Comparison of ENCODE assay signal across 13 cellular contexts in the genomic region with DNA sequence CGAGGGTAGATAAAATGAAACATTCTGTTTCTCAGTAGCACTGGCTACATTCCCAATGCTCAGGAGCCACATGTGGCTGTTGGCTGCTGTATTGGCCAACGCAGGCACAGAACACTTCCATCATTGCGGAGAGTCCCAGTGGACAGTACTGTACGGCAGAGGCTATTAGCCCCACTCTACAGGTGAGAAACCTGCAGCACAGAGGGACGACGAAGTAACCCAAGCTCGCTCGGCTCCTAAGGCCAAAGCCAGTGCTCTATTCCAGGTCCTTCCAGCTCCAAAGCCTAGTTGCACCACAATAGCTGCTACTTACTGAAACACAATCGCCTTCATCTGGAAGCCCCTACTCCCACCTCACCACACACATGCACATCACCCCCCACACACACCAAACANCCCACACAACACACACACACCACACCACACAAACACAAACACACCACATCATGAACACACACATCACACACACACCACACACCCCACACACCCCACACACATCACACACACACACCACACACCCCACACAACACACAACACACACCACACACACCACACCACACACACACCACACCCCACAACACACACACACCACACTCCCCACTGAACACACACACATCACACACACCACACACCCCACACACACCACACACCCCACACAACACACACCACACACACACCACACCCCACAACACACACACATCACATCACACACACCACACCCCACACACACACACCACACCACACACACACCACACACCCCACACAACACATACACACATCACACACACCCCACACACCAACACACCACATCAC. TPM values are rescaled to one million over a fixed set of nuclear protein-coding genes. Genes with fewer than 3 reads are reported as not detected.
DNase-seq lines count a peak whose midpoint lies in the region; ATAC-seq, FAIRE-seq and TF ChIP-seq lines count a peak whose summit lies in the region.
"Had no signal": no experiment of that assay in that cellular context is flagged by ENCODE, and none has a peak within 500 bp of the region (broad histone marks: within the 10 kb centered on the region; RNA-seq: fewer than 3 reads in every experiment).

No MANE protein-coding gene starts in this region.

- H3K36me3 Mint-ChIP-seq in activated naive CD4-positive, alpha-beta T cell treated with anti-CD3 and anti-CD28 coated beads, Interleukin-2, amount 50 U/mL, for 72 hours, result no peaks in the 10 kb centered on the region
- H3K36me3 Mint-ChIP-seq in activated naive CD4-positive, alpha-beta T cell treated with anti-CD3 and anti-CD28 coated beads for 36 hours (ENCODE audit: low read depth), result no peaks in the 10 kb centered on the region

- H3K4me3 Mint-ChIP-seq in activated naive CD4-positive, alpha-beta T cell treated with anti-CD3 and anti-CD28 coated beads for 36 hours, result no peak overlapping the region

- H3K4me2 ChIP-seq in GM12878 (ENCODE audit: control insufficient read depth, insufficient read depth), result no peak overlapping the region

- RAD21 ChIA-PET in GM12878 (lab: Charles Lee; ENCODE audit: unreplicated experiment), result no interaction called here

- BruUV-seq in GM12878 (replicated peaks; lab: Mats Ljungman, UMichigan), result no TSS peak

- H3K9me3 Mint-ChIP-seq in activated naive CD4-positive, alpha-beta T cell treated with anti-CD3 and anti-CD28 coated beads, Interleukin-2, amount 50 U/mL, for 72 hours, result no peaks in the 10 kb centered on the region
- no peaks in the 10 kb centered on the region for H3K9me3 Mint-ChIP-seq in activated naive CD4-positive, alpha-beta T cell treated with anti-CD3 and anti-CD28 coated beads for 36 hours

- SMC1A ChIA-PET in GM12878 (lab: Charles Lee; ENCODE audit: uncharacterized antibody, unreplicated experiment), result no interaction called here

- TF ChIP-seq POLR2A in GM12878 (IDR thresholded peaks at IDR 0.05; ENCODE audit: low read depth, low read length) (no peak), testis (IDR thresholded peaks at IDR 0.05) (no peak)

- H3K4me1 ChIP-seq in GM12878 (ENCODE audit: control insufficient read depth, insufficient read depth, low read length) (no peaks in the 10 kb centered on the region), testis (no peaks in the 10 kb centered on the region)

- no peaks in the 10 kb centered on the region for H3K27me3 Mint-ChIP-seq in activated naive CD4-positive, alpha-beta T cell treated with anti-CD3 and anti-CD28 coated beads for 36 hours (ENCODE audit: low read depth)

- H4K20me1 ChIP-seq in GM12878 (ENCODE audit: control insufficient read depth, insufficient read depth), result no peaks in the 10 kb centered on the region

- no peak for DNase-seq in activated naive CD4-positive, alpha-beta T cell treated with anti-CD3 and anti-CD28 coated beads, Interleukin-2, amount 50 U/mL, for 72 hours (ENCODE audit: low spot score in 2 of 2)
- no peak for DNase-seq in activated naive CD4-positive, alpha-beta T cell treated with anti-CD3 and anti-CD28 coated beads for 36 hours
- DNase-seq in NAMALWA (ENCODE audit: low spot score) (peak; percentile 44), GM12878 (ENCODE audit: low read depth, low spot score) (no peak), testis (peak; percentile 37), GM03348 (ENCODE audit: low spot score) (no peak)
- DNase-seq: activated CD4-positive, alpha-beta T cell treated with anti-CD3 and anti-CD28 coated beads for 48 hours; NCI-H526 treated with DMSO at 0.1 percent for 48 hours; stimulated activated CD4-positive, alpha-beta T cell treated with anti-CD3 and anti-CD28 coated beads, Interleukin-1b, Interleukin-23, amount 100 ng/mL, for 48 hours had no signal

- POLR2A ChIA-PET in GM12878 (lab: Charles Lee), result no interaction called here

- peak overlapping the region in 1 of 2 donors; percentile 51 for H3K27ac Mint-ChIP-seq in activated naive CD4-positive, alpha-beta T cell treated with anti-CD3 and anti-CD28 coated beads, Interleukin-2, amount 50 U/mL, for 72 hours
- H3K27ac Mint-ChIP-seq in activated naive CD4-positive, alpha-beta T cell treated with anti-CD3 and anti-CD28 coated beads for 36 hours, result no peak overlapping the region

- H3K79me2 ChIP-seq in GM12878 (ENCODE audit: control insufficient read depth, insufficient read depth, low read length), result no peaks in the 10 kb centered on the region

- FAIRE-seq in GM12878 (lab: Jason Lieb, UNC), result no peak
- FAIRE-seq: islet of Langerhans had no signal

- H3K27me3 ChIP-seq in GM12878 (replicated peaks in 1 of 2; ENCODE audit: control insufficient read depth in 2 of 2, insufficient read depth in 2 of 2, low read length in 1 of 2) (no peaks in the 10 kb centered on the region), testis (no peaks in the 10 kb centered on the region)

- ATAC-seq in activated naive CD4-positive, alpha-beta T cell treated with anti-CD3 and anti-CD28 coated beads, Interleukin-2, amount 50 U/mL, for 72 hours, result peak; percentile 10 to 66
- peak; percentile 9 for ATAC-seq in GM12878
- no peak for ATAC-seq in GM21360 (IDR thresholded peaks at IDR 0.05; ENCODE audit: unreplicated experiment)
- no peak for ATAC-seq in HG02981 (IDR thresholded peaks at IDR 0.05; ENCODE audit: unreplicated experiment)

- TF ChIP-seq RAD21 in GM12878 (IDR thresholded peaks at IDR 0.05; ENCODE audit: insufficient read depth, low read depth, low read length), result no peak

- TF ChIP-seq EP300 in GM12878 (IDR thresholded peaks at IDR 0.05; ENCODE audit: borderline replicate concordance in 1 of 2, control insufficient read depth in 1 of 2, low read depth in 2 of 2, low read length in 2 of 2), result no peak

- intact Hi-C loops in activated naive CD4-positive, alpha-beta T cell treated with anti-CD3 and anti-CD28 coated beads for 36 hours (cut with micrococcal nuclease), result no loop called here
- intact Hi-C loops in GM12878 (cut with micrococcal nuclease; ENCODE audit: unreplicated experiment) (no loop called here), testis (cut with DNase I; ENCODE audit: low total_unique reads) (no loop called here)

- H3K4me1 Mint-ChIP-seq in activated naive CD4-positive, alpha-beta T cell treated with anti-CD3 and anti-CD28 coated beads for 36 hours (ENCODE audit: low read depth), result peaks cover 13% of the 10 kb centered on the region

- WGBS in GM12878 (ENCODE audit: insufficient coverage, insufficient replicate concordance, low lambda C conversion rate, missing lambda C conversion rate), result 71% methylated on average over 9 of the region's 9 CpGs
- 30 to 43% methylated on average over 6 to 9 of the region's 9 CpGs for WGBS in testis, 2 donors

- H2AFZ ChIP-seq in GM12878 (ENCODE audit: control insufficient read depth, low read depth, low read length), result no peak overlapping the region

- H3K27ac ChIP-seq in GM12878 (ENCODE audit: control insufficient read depth, insufficient read depth), result no peak overlapping the region
- H3K27ac ChIP-seq in testis, result no peak overlapping the region

- CTCF ChIA-PET in activated naive CD4-positive, alpha-beta T cell treated with anti-CD3 and anti-CD28 coated beads for 36 hours (lab: Charles Lee), result no interaction called here
- CTCF ChIA-PET in GM12878 (lab: Yijun Ruan, JAX), result no interaction called here

- H3K9me3 ChIP-seq in GM12878 (replicated peaks; ENCODE audit: control insufficient read depth, insufficient read depth, low read length) (no peaks in the 10 kb centered on the region), testis (no peaks in the 10 kb centered on the region)

- no peak for TF ChIP-seq CTCF in GM12878 (IDR thresholded peaks at IDR 0.05 in 2 of 3, conservative IDR thresholded peaks at IDR 0.05 in 1 of 3; ENCODE audit: control insufficient read depth in 2 of 3, extremely low read depth in 1 of 3, insufficient read depth in 1 of 3, low read depth in 3 of 3, low read length in 3 of 3)
- no peak for TF ChIP-seq CTCF in testis (IDR thresholded peaks at IDR 0.05)

- in situ Hi-C loops in GM12878 (cut with MboI), result no loop called here

- no peak overlapping the region for H3K9ac ChIP-seq in GM12878 (ENCODE audit: control insufficient read depth, insufficient read depth, low read length)

- no peak overlapping the region for H3K4me3 ChIP-seq in GM12878
- H3K4me3 ChIP-seq in testis, result no peak overlapping the region

- H3K36me3 ChIP-seq in GM12878 (ENCODE audit: control insufficient read depth in 2 of 2, insufficient read depth in 2 of 2, low read length in 1 of 2) (no peaks in the 10 kb centered on the region), testis (ENCODE audit: low read depth, missing control alignments) (no peaks in the 10 kb centered on the region)

RNA-seq across cellular contexts. Expression of a gene that starts 3.2 kb away (rescaled TPM):
- not detected for total RNA-seq in activated naive CD4-positive, alpha-beta T cell treated with anti-CD3 and anti-CD28 coated beads, Interleukin-2, amount 50 U/mL, for 72 hours
- total RNA-seq in activated naive CD4-positive, alpha-beta T cell treated with anti-CD3 and anti-CD28 coated beads for 36 hours, result not detected
- not detected in 2 replicates for total RNA-seq in GM12878 (2013; cell fraction: nucleolus; rRNA removed)
- not detected in 2 replicates for total RNA-seq in GM12878 (2014; rRNA removed)
- total RNA-seq in GM12878 (2014; rRNA removed; fragmentation: Illumina TruSeq; extraction: Trizol), result 0.13 TPM in 1 of 2 replicates, not detected in the other
- not detected in 2 replicates for total RNA-seq in GM12878 (2021)
- not detected for polyA plus RNA-seq in GM12878 (2011; ENCODE audit: low read depth)
- polyA plus RNA-seq in GM12878 (2011; rRNA removed), result not detected in 2 replicates
- polyA plus RNA-seq in GM12878 (2011; cell fraction: cytosol; rRNA removed), result 0.04 TPM in 1 of 2 replicates, not detected in the other
- not detected in 2 replicates for polyA plus RNA-seq in GM12878 (2011; cell fraction: nucleus; rRNA removed)
- polyA plus RNA-seq in GM12878 (2012), result not detected in 2 replicates
- not detected in 2 replicates for polyA plus RNA-seq in GM12878 (2014; fragmentation: Illumina TruSeq; extraction: Trizol)
- polyA plus RNA-seq in GM12878 (2014; fragmentation: Nextera tagmentation; extraction: Ambion mirVana), result under 1 TPM; 0.18 to 0.40 TPM
- 0.06 TPM in 1 of 2 replicates, not detected in the other for polyA plus RNA-seq in GM12878 (2014; rRNA removed)
- polyA plus RNA-seq in GM12878 (2016; fragmentation: Nextera tagmentation; extraction: Ambion mirVana), result not detected
- polyA minus RNA-seq in GM12878 (2011; rRNA and poly(A)+ RNA removed), result 0.21 TPM in 1 of 2 replicates, not detected in the other
- not detected in 2 replicates for polyA minus RNA-seq in GM12878 (2011; cell fraction: cytosol; rRNA and poly(A)+ RNA removed)
- not detected in 2 replicates for polyA minus RNA-seq in GM12878 (2011; cell fraction: nucleus; rRNA and poly(A)+ RNA removed)
- total RNA-seq in testis, result under 1 TPM; 0.43 to 0.79 TPM
- polyA plus RNA-seq in testis (ENCODE audit: insufficient read depth, low read depth, low replicate concordance), result 0.91 TPM
- polyA plus RNA-seq: BJ had no signal

RNA-seq across cellular contexts. Expression of a gene that starts 49.8 kb away (rescaled TPM):
- not detected for total RNA-seq in activated naive CD4-positive, alpha-beta T cell treated with anti-CD3 and anti-CD28 coated beads, Interleukin-2, amount 50 U/mL, for 72 hours
- total RNA-seq in activated naive CD4-positive, alpha-beta T cell treated with anti-CD3 and anti-CD28 coated beads for 36 hours, result not detected
- total RNA-seq in GM12878 (2013; cell fraction: nucleolus; rRNA removed), result 1.0 and 1.5 TPM in 2 replicates
- 0.62 and 0.65 TPM in 2 replicates for total RNA-seq in GM12878 (2014; rRNA removed)
- total RNA-seq in GM12878 (2014; rRNA removed; fragmentation: Illumina TruSeq; extraction: Trizol), result 0.41 and 0.49 TPM in 2 replicates
- total RNA-seq in GM12878 (2021), result 0.37 and 1.1 TPM in 2 replicates
- not detected for polyA plus RNA-seq in GM12878 (2011; ENCODE audit: low read depth)
- 0.65 and 0.90 TPM in 2 replicates for polyA plus RNA-seq in GM12878 (2011; rRNA removed)
- 0.92 and 0.99 TPM in 2 replicates for polyA plus RNA-seq in GM12878 (2011; cell fraction: cytosol; rRNA removed)
- 0.13 and 0.41 TPM in 2 replicates for polyA plus RNA-seq in GM12878 (2011; cell fraction: nucleus; rRNA removed)
- 0.17 and 0.18 TPM in 2 replicates for polyA plus RNA-seq in GM12878 (2012)
- polyA plus RNA-seq in GM12878 (2014; fragmentation: Illumina TruSeq; extraction: Trizol), result 1.0 and 3.1 TPM in 2 replicates
- 1 to 10 TPM in 1 of 2 experiments, under 1 TPM in 1; 0.68 to 1.5 TPM for polyA plus RNA-seq in GM12878 (2014; fragmentation: Nextera tagmentation; extraction: Ambion mirVana)
- polyA plus RNA-seq in GM12878 (2014; rRNA removed), result 0.20 and 1.0 TPM in 2 replicates
- polyA plus RNA-seq in GM12878 (2016; fragmentation: Nextera tagmentation; extraction: Ambion mirVana), result under 1 TPM; 0.21 to 0.66 TPM
- polyA minus RNA-seq in GM12878 (2011; rRNA and poly(A)+ RNA removed), result 0.51 and 1.3 TPM in 2 replicates
- polyA minus RNA-seq in GM12878 (2011; cell fraction: cytosol; rRNA and poly(A)+ RNA removed), result not detected in 2 replicates
- not detected in 2 replicates for polyA minus RNA-seq in GM12878 (2011; cell fraction: nucleus; rRNA and poly(A)+ RNA removed)
- under 1 TPM in 1 of 2 donors, not detected in 1; 0.43 TPM for total RNA-seq in testis
- not detected for polyA plus RNA-seq in testis (ENCODE audit: insufficient read depth, low read depth, low replicate concordance)
- polyA plus RNA-seq: BJ had no signal

Comparison
In these comparisons a context has a peak if more than half of its experiments do, and no peak if none do; other contexts are left out.
1. ATAC-seq: peak in activated naive CD4-positive, alpha-beta T cell treated with anti-CD3 and anti-CD28 coated beads, Interleukin-2, amount 50 U/mL, for 72 hours (2 of 2) and GM12878 (single experiment); none in GM21360 (single experiment) and HG02981 (single experiment).
2. DNase-seq: peak in NAMALWA (single experiment) and testis (single experiment); none in activated naive CD4-positive, alpha-beta T cell treated with anti-CD3 and anti-CD28 coated beads, Interleukin-2, amount 50 U/mL, for 72 hours (0 of 2), activated naive CD4-positive, alpha-beta T cell treated with anti-CD3 and anti-CD28 coated beads for 36 hours (single experiment), GM12878 (single experiment) and GM03348 (single experiment).